Comparison of ENCODE assay signal across 8 cellular contexts in genomic region chr1:48469616-48470500, GRCh38. TPM values are rescaled to one million over a fixed set of nuclear protein-coding genes. Genes with fewer than 3 reads are reported as not detected.
DNase-seq lines count a peak whose midpoint lies in the region; ATAC-seq and TF ChIP-seq lines count a peak whose summit lies in the region.

No MANE protein-coding gene starts in this region.

- H2BK120ac ChIP-seq in IMR-90 (ENCODE audit: low read depth, low read length): no peak overlapping the region

- 0 out of 2 replicates have a peak overlapping the region, but pooled peaks have one; percentile 1 for H3K4me3 ChIP-seq in IMR-90 (ENCODE audit: insufficient read depth, low read depth, low read length)

- peaks cover 4% of the 10 kb centered on the region; the same call in 1 of the 2 replicates for H3K4me1 ChIP-seq in IMR-90 (ENCODE audit: control insufficient read depth, insufficient read depth, low read length)

- H3K4me1 Mint-ChIP-seq in activated naive CD8-positive, alpha-beta T cell treated with anti-CD3 and anti-CD28 coated beads, Interleukin-2, amount 50 U/mL, for 24 hours: peaks cover 29% of the 10 kb centered on the region

- TF ChIP-seq POLR2A in IMR-90 (IDR thresholded peaks at IDR 0.05; ENCODE audit: low read depth, low read length): no peak

- POLR2A ChIA-PET in IMR-90 (lab: Charles Lee; ENCODE audit: unreplicated experiment): no interaction called here

- H3K9ac ChIP-seq in IMR-90 (ENCODE audit: low read depth, low read length): no peak overlapping the region

- H3K27me3 ChIP-seq in IMR-90 (ENCODE audit: control insufficient read depth, insufficient read depth, low read length): no peaks in the 10 kb centered on the region

- peak overlapping the region; percentile 14; the same call in 1 of the 2 replicates for H3K27ac ChIP-seq in IMR-90 (ENCODE audit: insufficient read depth, low read length)

- intact Hi-C loops in IMR-90 (cut with micrococcal nuclease): no loop called here
- intact Hi-C loops in left ventricle myocardium superior (cut with micrococcal nuclease): no loop called here

- H3K79me1 ChIP-seq in IMR-90 (ENCODE audit: low read depth in 1 of 2, low read length in 2 of 2): 0 out of 4 replicates have a peak, but pooled peaks cover 0 to 4% of the 10 kb centered on the region in 2 experiments

- H4K5ac ChIP-seq in IMR-90 (ENCODE audit: low read depth, low read length): no peak overlapping the region

- H4K20me1 ChIP-seq in IMR-90 (ENCODE audit: insufficient read depth, low read length): no peaks in the 10 kb centered on the region

- H3K18ac ChIP-seq in IMR-90 (ENCODE audit: low read depth, low read length): no peak overlapping the region

- peak overlapping the region; percentile 87 for H3K4me3 Mint-ChIP-seq in activated naive CD8-positive, alpha-beta T cell treated with anti-CD3 and anti-CD28 coated beads, Interleukin-2, amount 50 U/mL, for 24 hours

- no peak overlapping the region for H4K91ac ChIP-seq in IMR-90 (ENCODE audit: insufficient read depth, low read depth, low read length)

- in situ Hi-C loops in IMR-90 (cut with MboI; ENCODE audit: low sequenced_read_pairs): no loop called here

- no peak overlapping the region for H3K56ac ChIP-seq in IMR-90 (ENCODE audit: extremely low read depth, insufficient read depth, low read length)

- H3K36me3 Mint-ChIP-seq in activated naive CD8-positive, alpha-beta T cell treated with anti-CD3 and anti-CD28 coated beads, Interleukin-2, amount 50 U/mL, for 24 hours (ENCODE audit: low read depth): no peaks in the 10 kb centered on the region

- dilution Hi-C loops in IMR-90 (cut with HindIII; ENCODE audit: low sequenced_read_pairs, unreplicated experiment): no loop called here

- no TSS peak for BruUV-seq in IMR-90 (replicated peaks; lab: Mats Ljungman, UMichigan)

- CTCF ChIA-PET in IMR-90 (lab: Yijun Ruan, JAX): interaction anchor here (1.6 kb wide), 1 partner anchor 28 kb away, joined by 5 read pairs; no protein-coding TSS in a partner anchor

- H4K8ac ChIP-seq in IMR-90 (ENCODE audit: low read depth in 2 of 2, low read length in 2 of 2): peak overlapping the region in 1 of 2 experiments; percentile 6; a peak in 1 of 4 replicates

- ATAC-seq in IMR-90 (ENCODE audit: low read depth) (peak; percentile 34), left ventricle myocardium superior (peak; percentile 65), GM18909 (IDR thresholded peaks at IDR 0.05; ENCODE audit: poor library complexity, unreplicated experiment) (no peak), HG02938 (IDR thresholded peaks at IDR 0.05; ENCODE audit: unreplicated experiment) (no peak)
- no peak for ATAC-seq in activated naive CD8-positive, alpha-beta T cell treated with anti-CD3 and anti-CD28 coated beads, Interleukin-2, amount 50 U/mL, for 24 hours

- H2BK15ac ChIP-seq in IMR-90 (ENCODE audit: low read depth, low read length): no peak overlapping the region

- peaks cover 15% of the 10 kb centered on the region for H3K27me3 Mint-ChIP-seq in activated naive CD8-positive, alpha-beta T cell treated with anti-CD3 and anti-CD28 coated beads, Interleukin-2, amount 50 U/mL, for 24 hours

- H2AFZ ChIP-seq in IMR-90 (replicated peaks; ENCODE audit: low read length, poor library complexity): peak overlapping the region; percentile 1

- no peak overlapping the region for H2AK5ac ChIP-seq in IMR-90 (ENCODE audit: low read depth, low read length)

- peak; percentile 74 for DNase-seq in IMR-90
- DNase-seq in activated naive CD8-positive, alpha-beta T cell treated with anti-CD3 and anti-CD28 coated beads, Interleukin-2, amount 50 U/mL, for 24 hours: no peak
- peak; percentile 68 for DNase-seq in left ventricle myocardium superior
- DNase-seq in pulmonary artery endothelial cell (ENCODE audit: low read depth, low spot score): peak; percentile 49
- DNase-seq in ecto neural progenitor cell (ENCODE audit: low spot score): no peak
- DNase-seq in NCI-H1930 (lab: John Stamatoyannopoulos, UW): no peak

- no peak overlapping the region for H3K23ac ChIP-seq in IMR-90 (ENCODE audit: low read depth, low read length)

- no peak for TF ChIP-seq CTCF in IMR-90 (conservative IDR thresholded peaks at IDR 0.05; ENCODE audit: low read depth, low read length)

- WGBS in IMR-90 (ENCODE audit: extremely low coverage in 2 of 2, insufficient read length in 1 of 2), 2 experiments: no CpG with 5 or more reads among the region's 12 CpGs

- no peaks in the 10 kb centered on the region for H3K9me3 ChIP-seq in IMR-90 (ENCODE audit: control insufficient read depth, insufficient read depth, low read length)

- no peaks in the 10 kb centered on the region for H3K9me3 Mint-ChIP-seq in activated naive CD8-positive, alpha-beta T cell treated with anti-CD3 and anti-CD28 coated beads, Interleukin-2, amount 50 U/mL, for 24 hours

- no peak overlapping the region for H3K14ac ChIP-seq in IMR-90 (replicated peaks; ENCODE audit: low read depth, low read length)

- H3K4ac ChIP-seq in IMR-90 (ENCODE audit: low read depth, low read length): no peak overlapping the region

- H3K9me1 ChIP-seq in IMR-90 (ENCODE audit: insufficient read depth, low read length): peaks cover 6% of the 10 kb centered on the region; the same call in 1 of the 2 replicates

- no peak overlapping the region for H3K27ac Mint-ChIP-seq in activated naive CD8-positive, alpha-beta T cell treated with anti-CD3 and anti-CD28 coated beads, Interleukin-2, amount 50 U/mL, for 24 hours

- H2AK9ac ChIP-seq in IMR-90 (replicated peaks; ENCODE audit: low read depth, low read length, poor library complexity): no peak overlapping the region

- TF ChIP-seq RAD21 in IMR-90 (IDR thresholded peaks at IDR 0.05; ENCODE audit: low read length): no peak

- H3K36me3 ChIP-seq in IMR-90 (ENCODE audit: control insufficient read depth, insufficient read depth, low read length): no peaks in the 10 kb centered on the region

- peak overlapping the region; percentile 57 for H3K4me2 ChIP-seq in IMR-90 (ENCODE audit: low read depth, low read length)

- H2BK20ac ChIP-seq in IMR-90 (ENCODE audit: low read depth, low read length): no peak overlapping the region

- no peak overlapping the region for H2BK5ac ChIP-seq in IMR-90 (ENCODE audit: low read depth, low read length, poor library complexity, severe bottlenecking)

TF ChIP-seq in IMR-90, 13 proteins besides CTCF, POLR2A, EP300 and RAD21:
- TF ChIP-seq MAZ (IDR thresholded peaks at IDR 0.05; ENCODE audit: borderline replicate concordance, low read depth, low read length) (no peak), BHLHE40 (IDR thresholded peaks at IDR 0.05; ENCODE audit: low read depth, low read length) (peak; percentile 37; the same call in 1 of the 2 replicates), CEBPB (IDR thresholded peaks at IDR 0.05; ENCODE audit: low read depth, low read length) (peak; percentile 65), ELK1 (IDR thresholded peaks at IDR 0.05; ENCODE audit: borderline replicate concordance, low read depth, low read length) (no peak), RFX5 (IDR thresholded peaks at IDR 0.05; ENCODE audit: low read depth, low read length) (no peak)

RNA-seq across cellular contexts. Expression of gene SPATA6, which starts 2.1 kb away (rescaled TPM):
- 2.0 and 2.2 TPM in 2 replicates for total RNA-seq in IMR-90 (2012; rRNA removed)
- polyA plus RNA-seq in IMR-90 (2012; rRNA removed): 0.67 and 1.1 TPM in 2 replicates
- 0.24 and 0.55 TPM in 2 replicates for polyA plus RNA-seq in IMR-90 (2012; cell fraction: cytosol; rRNA removed)
- 1.1 and 2.6 TPM in 2 replicates for polyA plus RNA-seq in IMR-90 (2012; cell fraction: nucleus; rRNA removed; ENCODE audit: low replicate concordance)
- total RNA-seq in left ventricle myocardium superior: 11.2 TPM
- total RNA-seq in pulmonary artery endothelial cell: 1.6 and 2.7 TPM in 2 replicates

Comparison
In these comparisons a context has a peak if more than half of its experiments do, and no peak if none do; other contexts are left out.
1. ATAC-seq: peak in IMR-90 (single experiment) and left ventricle myocardium superior (single experiment); none in activated naive CD8-positive, alpha-beta T cell treated with anti-CD3 and anti-CD28 coated beads, Interleukin-2, amount 50 U/mL, for 24 hours (single experiment), GM18909 (single experiment) and HG02938 (single experiment).
2. DNase-seq: peak in IMR-90 (single experiment), left ventricle myocardium superior (single experiment) and pulmonary artery endothelial cell (single experiment); none in activated naive CD8-positive, alpha-beta T cell treated with anti-CD3 and anti-CD28 coated beads, Interleukin-2, amount 50 U/mL, for 24 hours (single experiment), ecto neural progenitor cell (single experiment) and NCI-H1930 (0 of 2).